Comparison of ENCODE assay signal across 8 cellular contexts in genomic region chr17:78140169-78141051, GRCh38. TPM values are rescaled to one million over a fixed set of nuclear protein-coding genes. Genes with fewer than 3 reads are reported as not detected.
DNase-seq lines count a peak whose midpoint lies in the region; ATAC-seq and TF ChIP-seq lines count a peak whose summit lies in the region.

No MANE protein-coding gene starts in this region.

- peak; percentile 67 for ATAC-seq in GM21723 (IDR thresholded peaks at IDR 0.05; ENCODE audit: unreplicated experiment)
- peak; percentile 79 for ATAC-seq in IMR-90 (ENCODE audit: low read depth)
- ATAC-seq in psoas muscle, result peak; percentile 92 to 94 (median 92)

- H3K27ac ChIP-seq in IMR-90 (ENCODE audit: insufficient read depth, low read length), result no peak overlapping the region
- peak overlapping the region; percentile 27 to 53 (median 46) for H3K27ac ChIP-seq in Peyer's patch
- H3K27ac ChIP-seq in psoas muscle, result peak overlapping the region; percentile 41
- H3K27ac ChIP-seq in vagina, result peak overlapping the region; percentile 83

- intact Hi-C loops in IMR-90 (cut with micrococcal nuclease), result no loop called here
- intact Hi-C loops in psoas muscle (cut with DNase I), result loop anchor here in 1 of 2 donors (5.0 kb wide), 1 partner anchor 42 kb away; no protein-coding TSS in a partner anchor
- intact Hi-C loops in vagina (cut with DNase I), result no loop called here

- no peak overlapping the region; the same call in 1 of the 2 replicates for H2AK5ac ChIP-seq in IMR-90 (ENCODE audit: low read depth, low read length)

- no peaks in the 10 kb centered on the region for H3K9me1 ChIP-seq in IMR-90 (ENCODE audit: insufficient read depth, low read length)

- H2AFZ ChIP-seq in IMR-90 (replicated peaks; ENCODE audit: low read length, poor library complexity), result peak overlapping the region; percentile 75

- no peak overlapping the region for H3K9ac ChIP-seq in IMR-90 (ENCODE audit: low read depth, low read length)

- H3K14ac ChIP-seq in IMR-90 (replicated peaks; ENCODE audit: low read depth, low read length), result no peak overlapping the region

- TF ChIP-seq RAD21 in IMR-90 (IDR thresholded peaks at IDR 0.05; ENCODE audit: low read length), result no peak

- H4K8ac ChIP-seq in IMR-90 (ENCODE audit: low read depth in 2 of 2, low read length in 2 of 2), result no peak overlapping the region

- TF ChIP-seq CTCF in IMR-90 (conservative IDR thresholded peaks at IDR 0.05; ENCODE audit: low read depth, low read length) (no peak), Peyer's patch (IDR thresholded peaks at IDR 0.05) (no peak), foreskin fibroblast (IDR thresholded peaks at IDR 0.05; ENCODE audit: low read depth, low read length) (no peak), psoas muscle (IDR thresholded peaks at IDR 0.05) (no peak), vagina (IDR thresholded peaks at IDR 0.05) (no peak)

- DNase-seq in ELF-1 (ENCODE audit: low read depth, low spot score), result peak; percentile 99
- peak; percentile 21 for DNase-seq in IMR-90
- DNase-seq in Peyer's patch, result peak; percentile 96 to 98 (median 97)
- DNase-seq in activated T-cell treated with anti-CD3 and anti-CD28 coated beads, Interleukin-2, amount 50 U/mL, for 1 hour, result peak; percentile 94
- DNase-seq in foreskin fibroblast, result peak; percentile 42 to 75
- peak; percentile 90 to 95 for DNase-seq in psoas muscle
- peak in 1 of 2 donors; percentile 96 for DNase-seq in vagina (ENCODE audit: extremely low spot score in 2 of 2)

- H2BK5ac ChIP-seq in IMR-90 (ENCODE audit: low read depth, low read length, poor library complexity, severe bottlenecking), result no peak overlapping the region

- no peak for TF ChIP-seq POLR2A in IMR-90 (IDR thresholded peaks at IDR 0.05; ENCODE audit: low read depth, low read length)
- TF ChIP-seq POLR2A in Peyer's patch (IDR thresholded peaks at IDR 0.05), result no peak
- TF ChIP-seq POLR2A in vagina (IDR thresholded peaks at IDR 0.05), result peak in 1 of 2 donors; percentile 39

- H3K79me1 ChIP-seq in IMR-90 (ENCODE audit: low read depth in 1 of 2, low read length in 2 of 2), result no peaks in the 10 kb centered on the region

- H3K9me3 ChIP-seq in IMR-90 (ENCODE audit: control insufficient read depth, insufficient read depth, low read length) (no peaks in the 10 kb centered on the region), Peyer's patch (no peaks in the 10 kb centered on the region), psoas muscle (no peaks in the 10 kb centered on the region), vagina (no peaks in the 10 kb centered on the region)

- no peaks in the 10 kb centered on the region for H4K20me1 ChIP-seq in IMR-90 (ENCODE audit: insufficient read depth, low read length)

- WGBS in IMR-90 (ENCODE audit: extremely low coverage in 2 of 2, insufficient read length in 1 of 2), 2 experiments, result 34% methylated on average over 28 of the region's 58 CpGs; no CpG with 5 or more reads in 1 of the 2 experiments
- WGBS in psoas muscle, 3 donors, result 25 to 30% (median 30%) methylated on average over 44 to 58 of the region's 58 CpGs

- H3K4me3 ChIP-seq in IMR-90 (ENCODE audit: insufficient read depth, low read depth, low read length), result no peak overlapping the region
- peak overlapping the region in 1 of 4 donors; percentile 15 for H3K4me3 ChIP-seq in Peyer's patch
- H3K4me3 ChIP-seq in foreskin fibroblast (ENCODE audit: low read depth in 1 of 2, low read length in 2 of 2), result no peak overlapping the region
- peak overlapping the region; percentile 54 for H3K4me3 ChIP-seq in psoas muscle
- H3K4me3 ChIP-seq in vagina, result peak overlapping the region in 1 of 2 donors; percentile 28

- no peak overlapping the region for H4K91ac ChIP-seq in IMR-90 (ENCODE audit: insufficient read depth, low read depth, low read length)

- no peak overlapping the region for H2BK120ac ChIP-seq in IMR-90 (ENCODE audit: low read depth, low read length)

- no peak overlapping the region for H3K56ac ChIP-seq in IMR-90 (ENCODE audit: extremely low read depth, insufficient read depth, low read length)

- no peak overlapping the region for H2BK15ac ChIP-seq in IMR-90 (ENCODE audit: low read depth, low read length)

- H2AK9ac ChIP-seq in IMR-90 (replicated peaks; ENCODE audit: low read depth, low read length, poor library complexity), result peak overlapping the region; percentile 55

- no peak overlapping the region for H3K23ac ChIP-seq in IMR-90 (ENCODE audit: low read depth, low read length)

- no peak overlapping the region for H4K5ac ChIP-seq in IMR-90 (ENCODE audit: low read depth, low read length)

- H3K27me3 ChIP-seq in IMR-90 (ENCODE audit: control insufficient read depth, insufficient read depth, low read length) (peaks cover 3% of the 10 kb centered on the region; the same call in 1 of the 2 replicates), Peyer's patch (no peaks in the 10 kb centered on the region), psoas muscle (ENCODE audit: insufficient read depth in 3 of 3, low read length in 2 of 3) (no peaks in the 10 kb centered on the region), vagina (no peaks in the 10 kb centered on the region)

- CTCF ChIA-PET in IMR-90 (lab: Yijun Ruan, JAX), result no interaction called here

- no peak overlapping the region for H2BK20ac ChIP-seq in IMR-90 (ENCODE audit: low read depth, low read length)

- BruUV-seq in IMR-90 (replicated peaks; lab: Mats Ljungman, UMichigan), result no TSS peak

- no peak overlapping the region for H3K4ac ChIP-seq in IMR-90 (ENCODE audit: low read depth, low read length)

- no peak overlapping the region for H3K18ac ChIP-seq in IMR-90 (ENCODE audit: low read depth, low read length)

- in situ Hi-C loops in IMR-90 (cut with MboI; ENCODE audit: low sequenced_read_pairs), result no loop called here

- H3K4me1 ChIP-seq in IMR-90 (ENCODE audit: control insufficient read depth, insufficient read depth, low read length) (peaks cover 3% of the 10 kb centered on the region; the same call in 1 of the 2 replicates), Peyer's patch (peaks cover 12 to 54% (median 37%) of the 10 kb centered on the region in 4 donors), psoas muscle (peaks cover 27% of the 10 kb centered on the region), vagina (peaks cover 46% of the 10 kb centered on the region)

- POLR2A ChIA-PET in IMR-90 (lab: Charles Lee; ENCODE audit: unreplicated experiment), result interaction anchor here (0.6 to 0.7 kb wide), 2 partner anchors 236 to 1268 kb away, joined by 5 to 15 read pairs; no protein-coding TSS in a partner anchor

- no peak overlapping the region; the same call in 1 of the 2 replicates for H3K4me2 ChIP-seq in IMR-90 (ENCODE audit: low read depth, low read length)

- H3K36me3 ChIP-seq in IMR-90 (ENCODE audit: control insufficient read depth, insufficient read depth, low read length), result no peaks in the 10 kb centered on the region
- no peaks in the 10 kb centered on the region for H3K36me3 ChIP-seq in Peyer's patch
- no peaks in the 10 kb centered on the region for H3K36me3 ChIP-seq in psoas muscle (ENCODE audit: insufficient read depth in 1 of 2, low read depth in 1 of 2)
- no peaks in the 10 kb centered on the region for H3K36me3 ChIP-seq in vagina

- dilution Hi-C loops in IMR-90 (cut with HindIII; ENCODE audit: low sequenced_read_pairs, unreplicated experiment), result no loop called here

RNA-seq across cellular contexts. Expression of gene C17orf99, which starts 5.8 kb away (rescaled TPM):
- total RNA-seq in IMR-90 (2012; rRNA removed) (not detected in 2 replicates), Peyer's patch (1 to 10 TPM in 1 of 4 donors, not detected in 3; 1.6 TPM), psoas muscle (not detected), vagina (not detected)
- polyA plus RNA-seq in IMR-90 (2012; rRNA removed) (not detected in 2 replicates), psoas muscle (not detected)
- polyA plus RNA-seq in IMR-90 (2012; cell fraction: cytosol; rRNA removed), result not detected in 2 replicates
- not detected in 2 replicates for polyA plus RNA-seq in IMR-90 (2012; cell fraction: nucleus; rRNA removed; ENCODE audit: low replicate concordance)

RNA-seq across cellular contexts. Expression of gene TMC8, which starts 9.8 kb away (rescaled TPM):
- not detected in 2 replicates for total RNA-seq in IMR-90 (2012; rRNA removed)
- polyA plus RNA-seq in IMR-90 (2012; rRNA removed), result not detected in 2 replicates
- not detected in 2 replicates for polyA plus RNA-seq in IMR-90 (2012; cell fraction: cytosol; rRNA removed)
- polyA plus RNA-seq in IMR-90 (2012; cell fraction: nucleus; rRNA removed; ENCODE audit: low replicate concordance), result 0.01 TPM in 1 of 2 replicates, not detected in the other
- total RNA-seq in Peyer's patch, result 10 to 100 TPM in 3 of 4 donors, 1 to 10 TPM in 1; 10.0 to 66.8 (median 22.5) TPM
- 1 to 10 TPM in 3 of 4 donors, under 1 TPM in 1; 0.89 to 2.8 (median 1.9) TPM for total RNA-seq in psoas muscle
- under 1 TPM; 0.30 to 0.79 (median 0.43) TPM for polyA plus RNA-seq in psoas muscle
- 24.6 TPM for total RNA-seq in vagina

RNA-seq across cellular contexts. Expression of gene TMC6, which starts 11.9 kb away (rescaled TPM):
- 0.28 TPM in 1 of 2 replicates, not detected in the other for total RNA-seq in IMR-90 (2012; rRNA removed)
- polyA plus RNA-seq in IMR-90 (2012; rRNA removed), result 0.19 and 0.32 TPM in 2 replicates
- 0.03 and 0.25 TPM in 2 replicates for polyA plus RNA-seq in IMR-90 (2012; cell fraction: cytosol; rRNA removed)
- 0.63 and 1.1 TPM in 2 replicates for polyA plus RNA-seq in IMR-90 (2012; cell fraction: nucleus; rRNA removed; ENCODE audit: low replicate concordance)
- total RNA-seq in Peyer's patch, result 100 to 1,000 TPM in 1 of 4 donors, 10 to 100 TPM in 3; 54.5 to 107 (median 94.9) TPM
- 10 to 100 TPM in 1 of 4 donors, 1 to 10 TPM in 3; 6.1 to 11.0 (median 7.9) TPM for total RNA-seq in psoas muscle
- polyA plus RNA-seq in psoas muscle, result 1 to 10 TPM; 2.7 to 3.9 (median 2.8) TPM
- total RNA-seq in vagina, result 64.8 TPM

RNA-seq across cellular contexts. Expression of gene SYNGR2, which starts 28.0 kb away (rescaled TPM):
- 11.1 and 14.7 TPM in 2 replicates for total RNA-seq in IMR-90 (2012; rRNA removed)
- 63.1 and 77.3 TPM in 2 replicates for polyA plus RNA-seq in IMR-90 (2012; rRNA removed)
- polyA plus RNA-seq in IMR-90 (2012; cell fraction: cytosol; rRNA removed), result 38.9 and 89.5 TPM in 2 replicates
- 27.9 and 43.7 TPM in 2 replicates for polyA plus RNA-seq in IMR-90 (2012; cell fraction: nucleus; rRNA removed; ENCODE audit: low replicate concordance)
- total RNA-seq in Peyer's patch, result 10 to 100 TPM; 51.2 to 87.2 (median 77.3) TPM
- 100 to 1,000 TPM; 134 to 313 (median 192) TPM for total RNA-seq in psoas muscle
- polyA plus RNA-seq in psoas muscle, result 100 to 1,000 TPM in 2 of 3 donors, 10 to 100 TPM in 1; 61.7 to 181 (median 120) TPM
- 82.3 TPM for total RNA-seq in vagina

RNA-seq across cellular contexts. Expression of gene TK1, which starts 46.4 kb away (rescaled TPM):
- total RNA-seq in IMR-90 (2012; rRNA removed), result 109 and 219 TPM in 2 replicates
- polyA plus RNA-seq in IMR-90 (2012; rRNA removed), result 150 and 181 TPM in 2 replicates
- 133 and 160 TPM in 2 replicates for polyA plus RNA-seq in IMR-90 (2012; cell fraction: cytosol; rRNA removed)
- 27.2 and 110 TPM in 2 replicates for polyA plus RNA-seq in IMR-90 (2012; cell fraction: nucleus; rRNA removed; ENCODE audit: low replicate concordance)
- 10 to 100 TPM in 2 of 4 donors, 1 to 10 TPM in 2; 6.2 to 46.2 (median 10.1) TPM for total RNA-seq in Peyer's patch
- total RNA-seq in psoas muscle, result 1 to 10 TPM in 3 of 4 donors, under 1 TPM in 1; 0.68 to 3.1 (median 2.3) TPM
- 1 to 10 TPM in 2 of 3 donors, under 1 TPM in 1; 0.88 to 1.5 (median 1.1) TPM for polyA plus RNA-seq in psoas muscle
- total RNA-seq in vagina, result 3.7 TPM
